ENCODE assay signal across 11 cellular contexts in the genomic region with DNA sequence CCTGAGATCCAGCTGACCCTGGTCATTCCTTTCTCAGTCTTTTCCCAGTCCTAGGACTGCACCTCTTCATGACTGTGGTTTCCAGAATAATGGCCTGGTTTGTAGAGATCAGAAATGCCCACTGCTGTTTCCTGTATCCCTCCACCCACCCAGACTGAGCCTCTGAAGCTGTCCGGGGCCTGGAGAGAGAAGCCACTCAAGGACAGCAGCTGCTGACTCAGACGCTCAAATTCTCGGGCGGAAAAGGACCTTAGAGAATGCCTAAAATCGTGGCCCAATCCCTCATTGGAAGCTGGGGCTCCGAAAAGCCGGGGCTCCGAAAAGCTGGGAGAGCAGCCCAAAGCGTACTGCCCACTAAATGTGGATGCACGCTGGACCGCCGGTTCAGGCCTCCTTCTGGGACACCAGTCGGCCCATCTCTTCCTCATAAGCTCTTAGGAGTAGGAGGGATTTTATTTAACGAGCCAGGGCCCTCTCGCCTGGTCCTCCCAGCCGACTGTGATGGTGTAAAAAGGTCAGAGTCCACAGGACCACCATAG. TPM values are rescaled to one million over a fixed set of nuclear protein-coding genes. Genes with fewer than 3 reads are reported as not detected.
A peak's percentile ranks its signal among the peaks of the same experiment; 100 is the strongest.
DNase-seq lines count a peak whose midpoint lies in the region; ATAC-seq, FAIRE-seq and TF ChIP-seq lines count a peak whose summit lies in the region.
"Had no signal": no experiment of that assay in that cellular context is flagged by ENCODE, and none has a peak within 500 bp of the region (broad histone marks: within the 10 kb centered on the region; RNA-seq: fewer than 3 reads in every experiment).

No MANE protein-coding gene starts in this region.

- H3K9me3 ChIP-seq in KOPT-K1 (ENCODE audit: insufficient read depth, low read length, poor library complexity, severe bottlenecking) (no peaks in the 10 kb centered on the region), H1 (ENCODE audit: insufficient read depth in 2 of 2, low read depth in 1 of 2, low read length in 1 of 2) (no peaks in the 10 kb centered on the region)
- H3K9me3 ChIP-seq: MG63 had no signal

- H2BK120ac ChIP-seq in H1 (replicated peaks; ENCODE audit: low read depth, low read length), result no peak overlapping the region

- H4K91ac ChIP-seq in H1 (replicated peaks; ENCODE audit: insufficient read length, low read length), result no peak overlapping the region

- H3K9me3 Mint-ChIP-seq in activated CD4-positive, alpha-beta memory T cell treated with anti-CD3 and anti-CD28 coated beads, Interleukin-2, amount 10 ng/mL, durations not matched to agents 7 days and 5 days, result no peaks in the 10 kb centered on the region
- H3K9me3 Mint-ChIP-seq in activated CD4-positive, alpha-beta memory T cell treated with anti-CD3 and anti-CD28 coated beads for 36 hours, result no peaks in the 10 kb centered on the region
- no peaks in the 10 kb centered on the region for H3K9me3 Mint-ChIP-seq in stimulated activated effector memory CD8-positive, alpha-beta T cell treated with anti-CD3 and anti-CD28 coated beads, Interleukin-12 subunit alpha, Interleukin-12 subunit beta, amount 100 ng/mL, for 72 hours
- H3K9me3 Mint-ChIP-seq in type B pancreatic cell, result no peaks in the 10 kb centered on the region

- H3K4me3 Mint-ChIP-seq in activated CD4-positive, alpha-beta memory T cell treated with anti-CD3 and anti-CD28 coated beads, Interleukin-2, amount 10 ng/mL, durations not matched to agents 7 days and 5 days, result peak overlapping the region; percentile 48
- no peak overlapping the region for H3K4me3 Mint-ChIP-seq in activated CD4-positive, alpha-beta memory T cell treated with anti-CD3 and anti-CD28 coated beads for 36 hours
- peak overlapping the region; percentile 71 for H3K4me3 Mint-ChIP-seq in stimulated activated effector memory CD8-positive, alpha-beta T cell treated with anti-CD3 and anti-CD28 coated beads, Interleukin-12 subunit alpha, Interleukin-12 subunit beta, amount 100 ng/mL, for 72 hours
- H3K4me3 Mint-ChIP-seq in type B pancreatic cell, result no peak overlapping the region

- FAIRE-seq in H1 (lab: Jason Lieb, UNC), result no peak

- H2BK15ac ChIP-seq in H1 (ENCODE audit: low read length), result no peak overlapping the region

- peaks cover 22% of the 10 kb centered on the region for H3K4me1 Mint-ChIP-seq in activated CD4-positive, alpha-beta memory T cell treated with anti-CD3 and anti-CD28 coated beads, Interleukin-2, amount 10 ng/mL, durations not matched to agents 7 days and 5 days
- peaks cover 20% of the 10 kb centered on the region for H3K4me1 Mint-ChIP-seq in activated CD4-positive, alpha-beta memory T cell treated with anti-CD3 and anti-CD28 coated beads for 36 hours (ENCODE audit: low read depth)
- H3K4me1 Mint-ChIP-seq in stimulated activated effector memory CD8-positive, alpha-beta T cell treated with anti-CD3 and anti-CD28 coated beads, Interleukin-12 subunit alpha, Interleukin-12 subunit beta, amount 100 ng/mL, for 72 hours, result peaks cover 22% of the 10 kb centered on the region
- H3K4me1 Mint-ChIP-seq in type B pancreatic cell (ENCODE audit: unreplicated experiment), result peaks cover 28% of the 10 kb centered on the region

- DNase-seq in activated CD4-positive, alpha-beta memory T cell treated with anti-CD3 and anti-CD28 coated beads, Interleukin-2, amount 10 ng/mL, durations not matched to agents 7 days and 5 days, result no peak
- DNase-seq in activated CD4-positive, alpha-beta memory T cell treated with anti-CD3 and anti-CD28 coated beads for 36 hours, result no peak
- DNase-seq in H1 (ENCODE audit: low read depth in 1 of 2, low spot score in 2 of 2) (no peak), type B pancreatic cell (ENCODE audit: extremely low spot score, unreplicated experiment) (no peak), amniotic stem cell (lab: John Stamatoyannopoulos, UW) (no peak), NCI-H524 treated with DMSO at 0.1 percent for 48 hours (lab: John Stamatoyannopoulos, UW) (no peak)
- DNase-seq in stimulated activated effector memory CD8-positive, alpha-beta T cell treated with anti-CD3 and anti-CD28 coated beads, Interleukin-12 subunit alpha, Interleukin-12 subunit beta, amount 100 ng/mL, for 72 hours (ENCODE audit: low spot score in 2 of 2), result no peak

- no peak overlapping the region for H2AK5ac ChIP-seq in H1 (ENCODE audit: low read depth, low read length)

- no peak overlapping the region for H2BK20ac ChIP-seq in H1 (ENCODE audit: low read length)

- peaks cover 2% of the 10 kb centered on the region for H3K27me3 Mint-ChIP-seq in activated CD4-positive, alpha-beta memory T cell treated with anti-CD3 and anti-CD28 coated beads, Interleukin-2, amount 10 ng/mL, durations not matched to agents 7 days and 5 days
- H3K27me3 Mint-ChIP-seq in activated CD4-positive, alpha-beta memory T cell treated with anti-CD3 and anti-CD28 coated beads for 36 hours, result no peaks in the 10 kb centered on the region
- peaks cover 12% of the 10 kb centered on the region for H3K27me3 Mint-ChIP-seq in type B pancreatic cell

- no peak overlapping the region for H3K14ac ChIP-seq in H1 (ENCODE audit: insufficient read length)

- H3K4ac ChIP-seq in H1 (replicated peaks; ENCODE audit: insufficient read length, low read depth, low read length), result no peak overlapping the region

- 65% methylated on average over 16 of the region's 16 CpGs; no CpG with 5 or more reads in 1 of the 2 experiments for WGBS in H1 (ENCODE audit: extremely low coverage in 1 of 2, insufficient coverage in 1 of 2, insufficient read length in 1 of 2, insufficient replicate concordance in 2 of 2, low coverage in 1 of 2, low lambda C conversion rate in 2 of 2, missing lambda C conversion rate in 1 of 2), 2 experiments

- H3K27ac Mint-ChIP-seq in activated CD4-positive, alpha-beta memory T cell treated with anti-CD3 and anti-CD28 coated beads, Interleukin-2, amount 10 ng/mL, durations not matched to agents 7 days and 5 days, result no peak overlapping the region
- H3K27ac Mint-ChIP-seq in activated CD4-positive, alpha-beta memory T cell treated with anti-CD3 and anti-CD28 coated beads for 36 hours, result no peak overlapping the region
- H3K27ac Mint-ChIP-seq in stimulated activated effector memory CD8-positive, alpha-beta T cell treated with anti-CD3 and anti-CD28 coated beads, Interleukin-12 subunit alpha, Interleukin-12 subunit beta, amount 100 ng/mL, for 72 hours, result peak overlapping the region; percentile 97
- no peak overlapping the region for H3K27ac Mint-ChIP-seq in type B pancreatic cell

- H3K23me2 ChIP-seq in H1 (ENCODE audit: low read depth, low read length), result no peaks in the 10 kb centered on the region; the same call in 1 of the 2 replicates

- no peaks in the 10 kb centered on the region for H4K20me1 ChIP-seq in H1 (replicated peaks in 1 of 2; ENCODE audit: control insufficient read depth in 1 of 2, insufficient read depth in 2 of 2, low read length in 2 of 2)

- no peak for TF ChIP-seq RAD21 in H1 (IDR thresholded peaks at IDR 0.05 in 1 of 2, conservative IDR thresholded peaks at IDR 0.05 in 1 of 2; ENCODE audit: low read depth in 2 of 2, low read length in 2 of 2)

- TF ChIP-seq EP300 in H1 (IDR thresholded peaks at IDR 0.05; ENCODE audit: borderline replicate concordance in 1 of 2, low read depth in 2 of 2, low read length in 2 of 2), result no peak

- no peak overlapping the region for H3K56ac ChIP-seq in H1 (replicated peaks; ENCODE audit: insufficient read length, low read depth, low read length)

- H3K36me3 ChIP-seq in KOPT-K1 (ENCODE audit: insufficient read depth, low read length), result no peaks in the 10 kb centered on the region
- no peaks in the 10 kb centered on the region for H3K36me3 ChIP-seq in H1 (ENCODE audit: control insufficient read depth in 2 of 4, insufficient read depth in 4 of 4, low read length in 3 of 4)
- H3K36me3 ChIP-seq: MG63 had no signal

- no peak for TF ChIP-seq POLR2A in H1 (IDR thresholded peaks at IDR 0.05; ENCODE audit: control extremely low read depth in 1 of 2, low read depth in 2 of 2, low read length in 2 of 2)

- ATAC-seq in stimulated activated effector memory CD8-positive, alpha-beta T cell treated with anti-CD3 and anti-CD28 coated beads, Interleukin-12 subunit alpha, Interleukin-12 subunit beta, amount 100 ng/mL, for 72 hours, result no peak

- POLR2A ChIA-PET in activated CD4-positive, alpha-beta memory T cell treated with anti-CD3 and anti-CD28 coated beads, Interleukin-2, amount 10 ng/mL, durations not matched to agents 7 days and 5 days (lab: Charles Lee), result interaction anchor here (0.7 to 5.2 kb wide), 16 partner anchors 8 to 269 kb away, joined by 3 to 54 read pairs (median 8); partner anchors contain the start of genes AMIGO1, ATXN7L2, CYB561D1 and GNAI3
- POLR2A ChIA-PET in activated CD4-positive, alpha-beta memory T cell treated with anti-CD3 and anti-CD28 coated beads for 36 hours (lab: Charles Lee), result interaction anchor here (0.6 to 2.6 kb wide), 8 partner anchors 17 to 369 kb away, joined by 3 to 21 read pairs (median 6); partner anchors contain the start of genes CYB561D1, GNAI3 and SARS1
- POLR2A ChIA-PET in H1 (lab: Charles Lee; ENCODE audit: partially characterized antibody), result interaction anchor here (0.8 to 2.8 kb wide), 11 partner anchors 12 to 291 kb away, joined by 3 to 20 read pairs (median 5); partner anchors contain the start of genes AMIGO1, ATXN7L2, CYB561D1 and GNAI3

- H2BK5ac ChIP-seq in H1 (ENCODE audit: low read depth, low read length), result no peak overlapping the region

- H3K4me1 ChIP-seq in H1 (replicated peaks in 1 of 4; ENCODE audit: control insufficient read depth in 3 of 4, insufficient read depth in 4 of 4, low read length in 3 of 4), result peaks cover 0 to 3% (median 1%) of the 10 kb centered on the region in 4 experiments; a peak in 4 of 7 replicates

- H3K23ac ChIP-seq in H1 (ENCODE audit: insufficient read length), result no peak overlapping the region

- H3K27ac ChIP-seq in KOPT-K1 (ENCODE audit: low read depth, low read length, poor library complexity, severe bottlenecking) (peak overlapping the region; percentile 45), H1 (ENCODE audit: low read depth, low read length) (no peak overlapping the region)

- intact Hi-C loops in activated CD4-positive, alpha-beta memory T cell treated with anti-CD3 and anti-CD28 coated beads for 36 hours (cut with micrococcal nuclease), result loop anchor here (1.0 to 2.0 kb wide), 7 partner anchors 32 to 331 kb away; partner anchors contain the start of genes CYB561D1 and PSRC1

- H3K79me2 ChIP-seq in H1 (ENCODE audit: control insufficient read depth in 1 of 2, insufficient read depth in 2 of 2, low read length in 2 of 2), result no peaks in the 10 kb centered on the region

- no peak overlapping the region for H3K4me2 ChIP-seq in H1 (ENCODE audit: insufficient read depth in 1 of 2, low read depth in 2 of 2, low read length in 2 of 2)

- no peak overlapping the region; the same call in 1 of the 2 replicates for H4K8ac ChIP-seq in H1 (ENCODE audit: extremely low read depth, insufficient read depth, low read length)

- H3K9ac ChIP-seq in H1 (replicated peaks in 1 of 4; ENCODE audit: extremely low read depth in 1 of 4, low read depth in 3 of 4, low read length in 3 of 4), result no peak overlapping the region

- H3K79me1 ChIP-seq in H1 (ENCODE audit: low read depth, low read length), result no peaks in the 10 kb centered on the region

- H3K18ac ChIP-seq in H1 (ENCODE audit: extremely low read depth, low read length), result peak overlapping the region; percentile 4; the same call in 1 of the 2 replicates

- no peaks in the 10 kb centered on the region for H3K36me3 Mint-ChIP-seq in activated CD4-positive, alpha-beta memory T cell treated with anti-CD3 and anti-CD28 coated beads, Interleukin-2, amount 10 ng/mL, durations not matched to agents 7 days and 5 days (ENCODE audit: low read depth)
- H3K36me3 Mint-ChIP-seq in activated CD4-positive, alpha-beta memory T cell treated with anti-CD3 and anti-CD28 coated beads for 36 hours, result no peaks in the 10 kb centered on the region
- no peaks in the 10 kb centered on the region for H3K36me3 Mint-ChIP-seq in stimulated activated effector memory CD8-positive, alpha-beta T cell treated with anti-CD3 and anti-CD28 coated beads, Interleukin-12 subunit alpha, Interleukin-12 subunit beta, amount 100 ng/mL, for 72 hours
- H3K36me3 Mint-ChIP-seq in type B pancreatic cell, result no peaks in the 10 kb centered on the region

- TF ChIP-seq CTCF in H1 (IDR thresholded peaks at IDR 0.05; ENCODE audit: control extremely low read depth in 1 of 3, insufficient read depth in 1 of 3, low read depth in 1 of 3, low read length in 3 of 3) (no peak), type B pancreatic cell (conservative IDR thresholded peaks at IDR 0.05) (no peak)

- no peak overlapping the region; the same call in 1 of the 2 replicates for H2AFZ ChIP-seq in H1 (ENCODE audit: low read length)

- H3K27me3 ChIP-seq in H1 (replicated peaks in 1 of 4; ENCODE audit: control insufficient read depth in 3 of 4, extremely low read depth in 1 of 4, insufficient read depth in 3 of 4, low read length in 3 of 4), result no peaks in the 10 kb centered on the region
- H3K27me3 ChIP-seq: MG63 had no signal

- no peak overlapping the region for H3K4me3 ChIP-seq in H1 (ENCODE audit: extremely low read depth in 1 of 4, insufficient read depth in 2 of 4, low read depth in 3 of 4, low read length in 4 of 4)
- H3K4me3 ChIP-seq: MG63 had no signal

- H2BK12ac ChIP-seq in H1 (ENCODE audit: low read depth, low read length), result no peak overlapping the region

- no peak overlapping the region for H4K5ac ChIP-seq in H1 (ENCODE audit: insufficient read length, low read depth, low read length)

- CTCF ChIA-PET in activated CD4-positive, alpha-beta memory T cell treated with anti-CD3 and anti-CD28 coated beads, Interleukin-2, amount 10 ng/mL, durations not matched to agents 7 days and 5 days (lab: Charles Lee), result interaction anchor here (0.6 to 17.9 kb wide), 50 partner anchors 9 to 502 kb away, joined by 3 to 779 read pairs (median 5); partner anchors contain the start of genes AHCYL1, AMIGO1, AMPD2 and ATXN7L2
- CTCF ChIA-PET in activated CD4-positive, alpha-beta memory T cell treated with anti-CD3 and anti-CD28 coated beads for 36 hours (lab: Charles Lee), result interaction anchor here (0.6 to 21.1 kb wide), 68 partner anchors 9 to 1060 kb away, joined by 3 to 1096 read pairs (median 4); partner anchors contain the start of genes AHCYL1, AMIGO1, AMPD2 and ATXN7L2
- CTCF ChIA-PET in H1 (lab: Charles Lee; ENCODE audit: partially characterized antibody), result interaction anchor here (0.6 to 26.3 kb wide), 55 partner anchors 9 to 483 kb away, joined by 3 to 1755 read pairs (median 4); partner anchors contain the start of genes AMIGO1, ATXN7L2, CYB561D1 and GPR61

RNA-seq across cellular contexts. Expression of gene GPR61, which starts 7.8 kb away (rescaled TPM):
- under 1 TPM in 1 of 2 experiments, not detected in 1; 0.53 TPM for total RNA-seq in activated CD4-positive, alpha-beta memory T cell treated with anti-CD3 and anti-CD28 coated beads, Interleukin-2, amount 10 ng/mL, durations not matched to agents 7 days and 5 days
- total RNA-seq in activated CD4-positive, alpha-beta memory T cell treated with anti-CD3 and anti-CD28 coated beads for 36 hours, result under 1 TPM in 1 of 2 experiments, not detected in 1; 0.15 TPM
- 0.15 and 0.41 TPM in 2 replicates for total RNA-seq in H1 (2021; fragmentation: NEBNext Ultra II Directional; extraction: Animal tissue kit (Norgen Biotek cat#: 25700))
- 0.53 and 0.63 TPM in 2 replicates for polyA plus RNA-seq in H1 (2011; rRNA removed)
- 0.40 TPM for polyA plus RNA-seq in H1 (2011; cell fraction: cytosol; rRNA removed)
- polyA plus RNA-seq in H1 (2011; cell fraction: nucleus; rRNA removed), result 0.90 TPM
- 0.27 to 0.80 TPM (median 0.35 TPM) in 4 replicates for polyA plus RNA-seq in H1 (2012, experiment 1 of 2)
- 0.07 TPM for polyA plus RNA-seq in H1 (2012, experiment 2 of 2)
- 0.06 TPM for polyA plus RNA-seq in H1 (2013, experiment 1 of 2)
- polyA plus RNA-seq in H1 (2013, experiment 2 of 2), result 0.18 TPM
- 0.59 and 0.63 TPM in 2 replicates for polyA minus RNA-seq in H1 (2011; rRNA and poly(A)+ RNA removed)
- polyA minus RNA-seq in H1 (2011; cell fraction: cytosol; rRNA and poly(A)+ RNA removed), result not detected
- polyA minus RNA-seq in H1 (2011; cell fraction: nucleus; rRNA and poly(A)+ RNA removed), result 2.5 TPM
- not detected in 2 replicates for total RNA-seq in type B pancreatic cell (ENCODE audit: low replicate concordance)
- total RNA-seq: left lobe of liver had no signal
- polyA plus RNA-seq: BJ had no signal

RNA-seq across cellular contexts. Expression of gene GNAI3, which starts 16.5 kb away (rescaled TPM):
- 1 to 10 TPM; 9.4 to 9.6 TPM for total RNA-seq in activated CD4-positive, alpha-beta memory T cell treated with anti-CD3 and anti-CD28 coated beads, Interleukin-2, amount 10 ng/mL, durations not matched to agents 7 days and 5 days
- total RNA-seq in activated CD4-positive, alpha-beta memory T cell treated with anti-CD3 and anti-CD28 coated beads for 36 hours, result 1 to 10 TPM; 9.2 to 9.9 TPM
- total RNA-seq in H1 (2021; fragmentation: NEBNext Ultra II Directional; extraction: Animal tissue kit (Norgen Biotek cat#: 25700)), result 9.2 and 9.8 TPM in 2 replicates
- 1.9 and 4.0 TPM in 2 replicates for polyA plus RNA-seq in H1 (2011; rRNA removed)
- polyA plus RNA-seq in H1 (2011; cell fraction: cytosol; rRNA removed), result 4.7 TPM
- polyA plus RNA-seq in H1 (2011; cell fraction: nucleus; rRNA removed), result 1.2 TPM
- 4.7 to 6.9 TPM (median 5.3 TPM) in 4 replicates for polyA plus RNA-seq in H1 (2012, experiment 1 of 2)
- 0.58 TPM for polyA plus RNA-seq in H1 (2012, experiment 2 of 2)
- 3.9 TPM for polyA plus RNA-seq in H1 (2013, experiment 1 of 2)
- polyA plus RNA-seq in H1 (2013, experiment 2 of 2), result 4.1 TPM
- polyA minus RNA-seq in H1 (2011; rRNA and poly(A)+ RNA removed), result 6.3 and 7.4 TPM in 2 replicates
- polyA minus RNA-seq in H1 (2011; cell fraction: cytosol; rRNA and poly(A)+ RNA removed), result 4.3 TPM
- 8.0 TPM for polyA minus RNA-seq in H1 (2011; cell fraction: nucleus; rRNA and poly(A)+ RNA removed)
- total RNA-seq in type B pancreatic cell (ENCODE audit: low replicate concordance), result 8.8 and 8.9 TPM in 2 replicates

RNA-seq across cellular contexts. Expression of gene AMIGO1, which starts 22.4 kb away (rescaled TPM):
- total RNA-seq in activated CD4-positive, alpha-beta memory T cell treated with anti-CD3 and anti-CD28 coated beads, Interleukin-2, amount 10 ng/mL, durations not matched to agents 7 days and 5 days, result 1 to 10 TPM; 1.2 to 1.3 TPM
- total RNA-seq in activated CD4-positive, alpha-beta memory T cell treated with anti-CD3 and anti-CD28 coated beads for 36 hours, result 1 to 10 TPM; 1.8 to 2.2 TPM
- total RNA-seq in H1 (2021; fragmentation: NEBNext Ultra II Directional; extraction: Animal tissue kit (Norgen Biotek cat#: 25700)), result 2.4 and 2.7 TPM in 2 replicates
- 1.5 and 2.4 TPM in 2 replicates for polyA plus RNA-seq in H1 (2011; rRNA removed)
- 1.6 TPM for polyA plus RNA-seq in H1 (2011; cell fraction: cytosol; rRNA removed)
- 1.8 TPM for polyA plus RNA-seq in H1 (2011; cell fraction: nucleus; rRNA removed)
- polyA plus RNA-seq in H1 (2012, experiment 1 of 2), result 1.7 to 2.4 TPM (median 2.2 TPM) in 4 replicates
- 1.6 TPM for polyA plus RNA-seq in H1 (2012, experiment 2 of 2)
- 1.8 TPM for polyA plus RNA-seq in H1 (2013, experiment 1 of 2)
- polyA plus RNA-seq in H1 (2013, experiment 2 of 2), result 2.0 TPM
- 2.8 and 3.4 TPM in 2 replicates for polyA minus RNA-seq in H1 (2011; rRNA and poly(A)+ RNA removed)
- polyA minus RNA-seq in H1 (2011; cell fraction: cytosol; rRNA and poly(A)+ RNA removed), result 1.5 TPM
- polyA minus RNA-seq in H1 (2011; cell fraction: nucleus; rRNA and poly(A)+ RNA removed), result 2.6 TPM
- 5.4 and 6.1 TPM in 2 replicates for total RNA-seq in type B pancreatic cell (ENCODE audit: low replicate concordance)

RNA-seq across cellular contexts. Expression of gene CYB561D1, which starts 38.0 kb away (rescaled TPM):
- total RNA-seq in activated CD4-positive, alpha-beta memory T cell treated with anti-CD3 and anti-CD28 coated beads, Interleukin-2, amount 10 ng/mL, durations not matched to agents 7 days and 5 days, result 10 to 100 TPM; 19.5 to 21.4 TPM
- 1 to 10 TPM; 6.6 to 8.7 TPM for total RNA-seq in activated CD4-positive, alpha-beta memory T cell treated with anti-CD3 and anti-CD28 coated beads for 36 hours
- total RNA-seq in H1 (2021; fragmentation: NEBNext Ultra II Directional; extraction: Animal tissue kit (Norgen Biotek cat#: 25700)), result 3.6 and 4.3 TPM in 2 replicates
- polyA plus RNA-seq in H1 (2011; rRNA removed), result 3.8 and 6.8 TPM in 2 replicates
- 5.3 TPM for polyA plus RNA-seq in H1 (2011; cell fraction: cytosol; rRNA removed)
- polyA plus RNA-seq in H1 (2011; cell fraction: nucleus; rRNA removed), result 7.1 TPM
- polyA plus RNA-seq in H1 (2012, experiment 1 of 2), result 3.3 to 4.1 TPM (median 4.1 TPM) in 4 replicates
- polyA plus RNA-seq in H1 (2012, experiment 2 of 2), result 3.5 TPM
- 2.8 TPM for polyA plus RNA-seq in H1 (2013, experiment 1 of 2)
- 2.6 TPM for polyA plus RNA-seq in H1 (2013, experiment 2 of 2)
- 5.8 and 7.1 TPM in 2 replicates for polyA minus RNA-seq in H1 (2011; rRNA and poly(A)+ RNA removed)
- 4.0 TPM for polyA minus RNA-seq in H1 (2011; cell fraction: cytosol; rRNA and poly(A)+ RNA removed)
- polyA minus RNA-seq in H1 (2011; cell fraction: nucleus; rRNA and poly(A)+ RNA removed), result 5.7 TPM
- 10.4 and 14.3 TPM in 2 replicates for total RNA-seq in type B pancreatic cell (ENCODE audit: low replicate concordance)

RNA-seq across cellular contexts. Expression of gene ATXN7L2, which starts 48.2 kb away (rescaled TPM):
- 1 to 10 TPM; 7.0 to 7.6 TPM for total RNA-seq in activated CD4-positive, alpha-beta memory T cell treated with anti-CD3 and anti-CD28 coated beads, Interleukin-2, amount 10 ng/mL, durations not matched to agents 7 days and 5 days
- 10 to 100 TPM; 10.7 to 11.1 TPM for total RNA-seq in activated CD4-positive, alpha-beta memory T cell treated with anti-CD3 and anti-CD28 coated beads for 36 hours
- total RNA-seq in H1 (2021; fragmentation: NEBNext Ultra II Directional; extraction: Animal tissue kit (Norgen Biotek cat#: 25700)), result 9.3 and 9.8 TPM in 2 replicates
- polyA plus RNA-seq in H1 (2011; rRNA removed), result 8.1 and 12.3 TPM in 2 replicates
- 7.1 TPM for polyA plus RNA-seq in H1 (2011; cell fraction: cytosol; rRNA removed)
- polyA plus RNA-seq in H1 (2011; cell fraction: nucleus; rRNA removed), result 25.0 TPM
- polyA plus RNA-seq in H1 (2012, experiment 1 of 2), result 5.3 to 9.0 TPM (median 7.8 TPM) in 4 replicates
- polyA plus RNA-seq in H1 (2012, experiment 2 of 2), result 5.1 TPM
- 8.4 TPM for polyA plus RNA-seq in H1 (2013, experiment 1 of 2)
- polyA plus RNA-seq in H1 (2013, experiment 2 of 2), result 7.4 TPM
- 2.4 and 3.4 TPM in 2 replicates for polyA minus RNA-seq in H1 (2011; rRNA and poly(A)+ RNA removed)
- polyA minus RNA-seq in H1 (2011; cell fraction: cytosol; rRNA and poly(A)+ RNA removed), result 6.5 TPM
- polyA minus RNA-seq in H1 (2011; cell fraction: nucleus; rRNA and poly(A)+ RNA removed), result 9.7 TPM
- total RNA-seq in type B pancreatic cell (ENCODE audit: low replicate concordance), result 5.7 and 12.0 TPM in 2 replicates

Comparison
In these comparisons a context has a peak if more than half of its experiments do, and no peak if none do; other contexts are left out.
1. H3K4me3 Mint-ChIP-seq: peak in activated CD4-positive, alpha-beta memory T cell treated with anti-CD3 and anti-CD28 coated beads, Interleukin-2, amount 10 ng/mL, durations not matched to agents 7 days and 5 days (single experiment) and stimulated activated effector memory CD8-positive, alpha-beta T cell treated with anti-CD3 and anti-CD28 coated beads, Interleukin-12 subunit alpha, Interleukin-12 subunit beta, amount 100 ng/mL, for 72 hours (single experiment); none in activated CD4-positive, alpha-beta memory T cell treated with anti-CD3 and anti-CD28 coated beads for 36 hours (single experiment) and type B pancreatic cell (single experiment).